Comparison of ENCODE assay signal across 11 cellular contexts in genomic region chr5:39191216-39191615, GRCh38. TPM values are rescaled to one million over a fixed set of nuclear protein-coding genes. Genes with fewer than 3 reads are reported as not detected.
DNase-seq lines count a peak whose midpoint lies in the region; ATAC-seq and TF ChIP-seq lines count a peak whose summit lies in the region.
"Had no signal": no experiment of that assay in that cellular context is flagged by ENCODE, and none has a peak within 500 bp of the region (broad histone marks: within the 10 kb centered on the region; RNA-seq: fewer than 3 reads in every experiment).

No MANE protein-coding gene starts in this region.

- WGBS in mammary epithelial cell (ENCODE audit: low coverage, missing lambda C conversion rate) = 54% methylated on average over 6 of the region's 6 CpGs
- WGBS in heart right ventricle, 2 donors = 52 to 65% methylated on average over 6 of the region's 6 CpGs

- no peaks in the 10 kb centered on the region for H3K9me3 ChIP-seq in mammary epithelial cell (replicated peaks; ENCODE audit: insufficient read depth, low read length)
- H3K9me3 ChIP-seq in heart right ventricle = no peaks in the 10 kb centered on the region

- H4K20me1 ChIP-seq in mammary epithelial cell (ENCODE audit: insufficient read depth, low read length) = no peaks in the 10 kb centered on the region

- dilution Hi-C loops in mammary epithelial cell (cut with HindIII; ENCODE audit: low sequenced_read_pairs) = no loop called here

- H3K27ac ChIP-seq in mammary epithelial cell (ENCODE audit: insufficient read depth, low read depth, low read length) (no peak overlapping the region), heart right ventricle (peak overlapping the region in 1 of 10 donors; percentile 55)
- H3K27ac ChIP-seq: parathyroid adenoma had no signal

- no peak for TF ChIP-seq CTCF in mammary epithelial cell (conservative IDR thresholded peaks at IDR 0.05 in 1 of 2, IDR thresholded peaks at IDR 0.05 in 1 of 2; ENCODE audit: extremely low read depth in 1 of 2, insufficient read depth in 1 of 2, low read depth in 1 of 2, low read length in 2 of 2)
- TF ChIP-seq CTCF in heart right ventricle (IDR thresholded peaks at IDR 0.05) = no peak

- H3K9me3 Mint-ChIP-seq in activated CD4-positive, alpha-beta T cell treated with anti-CD3 and anti-CD28 coated beads for 36 hours (ENCODE audit: low read depth) = no peaks in the 10 kb centered on the region
- H3K9me3 Mint-ChIP-seq in activated T-cell treated with anti-CD3 and anti-CD28 coated beads, Interleukin-2, amount 50 U/mL, for 4 hours = no peaks in the 10 kb centered on the region

- peak overlapping the region; percentile 86 for H3K27ac Mint-ChIP-seq in activated CD4-positive, alpha-beta T cell treated with anti-CD3 and anti-CD28 coated beads for 36 hours

- DNase-seq in activated CD4-positive, alpha-beta T cell treated with anti-CD3 and anti-CD28 coated beads for 36 hours = no peak
- no peak for DNase-seq in activated CD4-positive, alpha-beta T cell treated with anti-CD3 and anti-CD28 coated beads for 4 hours
- no peak for DNase-seq in activated T-cell treated with anti-CD3 and anti-CD28 coated beads, Interleukin-2, amount 50 U/mL, for 4 hours
- peak; percentile 77 for DNase-seq in pons (ENCODE audit: low spot score)
- DNase-seq in mammary epithelial cell = no peak
- no peak for DNase-seq in heart right ventricle
- DNase-seq: activated CD4-positive, alpha-beta T cell treated with anti-CD3 and anti-CD28 coated beads, Interleukin-2, amount 50 U/mL, for 4 hours had no signal

- no peaks in the 10 kb centered on the region for H3K79me2 ChIP-seq in mammary epithelial cell (ENCODE audit: insufficient read depth, low read length)
- H3K79me2 ChIP-seq: parathyroid adenoma had no signal

- H3K4me3 Mint-ChIP-seq in activated CD4-positive, alpha-beta T cell treated with anti-CD3 and anti-CD28 coated beads for 36 hours = peak overlapping the region; percentile 59
- peak overlapping the region; percentile 75 for H3K4me3 Mint-ChIP-seq in activated T-cell treated with anti-CD3 and anti-CD28 coated beads, Interleukin-2, amount 50 U/mL, for 4 hours

- H3K4me1 ChIP-seq in mammary epithelial cell (ENCODE audit: insufficient read depth, low read length) = peaks cover 28% of the 10 kb centered on the region
- peaks cover 0 to 81% (median 0%) of the 10 kb centered on the region in 9 donors for H3K4me1 ChIP-seq in heart right ventricle
- H3K4me1 ChIP-seq: parathyroid adenoma had no signal

- ATAC-seq in activated CD4-positive, alpha-beta T cell treated with anti-CD3 and anti-CD28 coated beads for 36 hours = peak; percentile 5
- peak; percentile 72 for ATAC-seq in HG03135 (IDR thresholded peaks at IDR 0.05; ENCODE audit: unreplicated experiment)
- ATAC-seq in activated T-cell treated with anti-CD3 and anti-CD28 coated beads, Interleukin-2, amount 50 U/mL, for 4 hours = peak; percentile 16 to 41
- ATAC-seq in HG03097 (IDR thresholded peaks at IDR 0.05; ENCODE audit: low FRiP score, unreplicated experiment) = no peak
- no peak for ATAC-seq in heart right ventricle
- ATAC-seq: HCT116 had no signal

- CTCF ChIA-PET in activated CD4-positive, alpha-beta T cell treated with anti-CD3 and anti-CD28 coated beads for 36 hours (lab: Charles Lee) = interaction anchor here (1.0 to 4.3 kb wide), 6 partner anchors 10 to 1210 kb away, joined by 3 to 22 read pairs (median 6); no protein-coding TSS in a partner anchor
- CTCF ChIA-PET in mammary epithelial cell (lab: Charles Lee; ENCODE audit: low non-redundant PET) = interaction anchor here (0.6 kb wide), 1 partner anchor 1670 kb away, joined by 14 read pairs; no protein-coding TSS in a partner anchor

- H3K36me3 Mint-ChIP-seq in activated CD4-positive, alpha-beta T cell treated with anti-CD3 and anti-CD28 coated beads for 36 hours (ENCODE audit: low read depth) = peaks cover 11% of the 10 kb centered on the region
- H3K36me3 Mint-ChIP-seq in activated T-cell treated with anti-CD3 and anti-CD28 coated beads, Interleukin-2, amount 50 U/mL, for 4 hours (ENCODE audit: insufficient read depth) = peaks cover 10% of the 10 kb centered on the region

- POLR2A ChIA-PET in activated CD4-positive, alpha-beta T cell treated with anti-CD3 and anti-CD28 coated beads for 36 hours (lab: Charles Lee) = no interaction called here

- H3K36me3 ChIP-seq in mammary epithelial cell (ENCODE audit: insufficient read depth, low read length) (no peaks in the 10 kb centered on the region), heart right ventricle (peaks cover 0 to 14% (median 0%) of the 10 kb centered on the region in 9 donors)

- H3K27me3 Mint-ChIP-seq in activated CD4-positive, alpha-beta T cell treated with anti-CD3 and anti-CD28 coated beads for 36 hours = no peaks in the 10 kb centered on the region
- no peaks in the 10 kb centered on the region for H3K27me3 Mint-ChIP-seq in activated T-cell treated with anti-CD3 and anti-CD28 coated beads, Interleukin-2, amount 50 U/mL, for 4 hours (ENCODE audit: low read depth)

- no peak overlapping the region for H3K4me2 ChIP-seq in mammary epithelial cell (ENCODE audit: insufficient read depth, low read depth, low read length)

- intact Hi-C loops in activated CD4-positive, alpha-beta T cell treated with anti-CD3 and anti-CD28 coated beads for 36 hours (cut with DNase I, micrococcal nuclease) = loop anchor here in 1 of 2 experiments (5.0 to 10.0 kb wide), 2 partner anchors 199 to 1644 kb away; partner anchors contain the start of gene RPL37
- intact Hi-C loops in mammary epithelial cell (cut with micrococcal nuclease) = loop anchor here (10.0 kb wide), 1 partner anchor 116 kb away; the partner anchor contains the start of gene RICTOR
- intact Hi-C loops in heart right ventricle (cut with DNase I) = no loop called here

- no peak overlapping the region for H2AFZ ChIP-seq in mammary epithelial cell (ENCODE audit: low read depth, low read length)
- H2AFZ ChIP-seq: parathyroid adenoma had no signal

- H3K4me3 ChIP-seq in mammary epithelial cell (replicated peaks in 1 of 3; ENCODE audit: insufficient read depth in 1 of 3, low read depth in 2 of 3, low read length in 3 of 3) = no peak overlapping the region
- H3K4me3 ChIP-seq in heart right ventricle = no peak overlapping the region

- BruUV-seq in mammary epithelial cell (replicated peaks; lab: Mats Ljungman, UMichigan) = no TSS peak

- no peaks in the 10 kb centered on the region for H3K27me3 ChIP-seq in mammary epithelial cell (ENCODE audit: insufficient read depth, low read length)
- H3K27me3 ChIP-seq in heart right ventricle = peaks cover 0 to 10% (median 0%) of the 10 kb centered on the region in 7 donors

- peaks cover 93% of the 10 kb centered on the region for H3K4me1 Mint-ChIP-seq in activated CD4-positive, alpha-beta T cell treated with anti-CD3 and anti-CD28 coated beads for 36 hours
- H3K4me1 Mint-ChIP-seq in activated T-cell treated with anti-CD3 and anti-CD28 coated beads, Interleukin-2, amount 50 U/mL, for 4 hours (ENCODE audit: low read depth) = peaks cover 90% of the 10 kb centered on the region

- in situ Hi-C loops in mammary epithelial cell (cut with MboI; ENCODE audit: low sequenced_read_pairs in 2 of 2) = no loop called here

- H3K9ac ChIP-seq in mammary epithelial cell (ENCODE audit: insufficient read depth, low read length) = no peak overlapping the region
- H3K9ac ChIP-seq: parathyroid adenoma had no signal

RNA-seq across cellular contexts. Expression of gene FYB1, which starts 28.1 kb away (rescaled TPM):
- total RNA-seq in activated CD4-positive, alpha-beta T cell treated with anti-CD3 and anti-CD28 coated beads for 36 hours = 100 to 1,000 TPM; 109 to 171 TPM
- 10 to 100 TPM; 33.4 to 39.0 (median 37.9) TPM for total RNA-seq in activated T-cell treated with anti-CD3 and anti-CD28 coated beads, Interleukin-2, amount 50 U/mL, for 4 hours
- total RNA-seq in mammary epithelial cell = 1 to 10 TPM; 2.0 to 6.6 TPM
- polyA plus RNA-seq in mammary epithelial cell = 1.2 TPM
- 0.16 TPM for polyA minus RNA-seq in mammary epithelial cell
- total RNA-seq in heart right ventricle = 10 to 100 TPM in 1 of 10 donors, 1 to 10 TPM in 9; 1.3 to 33.8 (median 2.6) TPM
- 1 to 10 TPM in 1 of 2 donors, under 1 TPM in 1; 0.61 to 1.8 TPM for polyA plus RNA-seq in heart right ventricle

Comparison
In these comparisons a context has a peak if more than half of its experiments do, and no peak if none do; other contexts are left out.
1. ATAC-seq: peak in activated CD4-positive, alpha-beta T cell treated with anti-CD3 and anti-CD28 coated beads for 36 hours (single experiment), HG03135 (single experiment) and activated T-cell treated with anti-CD3 and anti-CD28 coated beads, Interleukin-2, amount 50 U/mL, for 4 hours (2 of 2); none in HG03097 (single experiment) and heart right ventricle (0 of 8).